8 cellular contexts compared by ENCODE assay signal in genomic region chr4:151117371-151117962, GRCh38. TPM values are rescaled to one million over a fixed set of nuclear protein-coding genes. Genes with fewer than 3 reads are reported as not detected.
A peak's percentile ranks its signal among the peaks of the same experiment; 100 is the strongest.
DNase-seq lines count a peak whose midpoint lies in the region; ATAC-seq lines count a peak whose summit lies in the region.

No MANE protein-coding gene starts in this region.

- H2BK5ac ChIP-seq in neuronal stem cell (ENCODE audit: low read length), result no peak overlapping the region

- peak; percentile 49 for ATAC-seq in GM19468 (IDR thresholded peaks at IDR 0.05; ENCODE audit: extremely low read depth, unreplicated experiment)
- ATAC-seq in HG03469 (IDR thresholded peaks at IDR 0.05; ENCODE audit: unreplicated experiment), result peak; percentile 86
- peak; percentile 49 to 64 for ATAC-seq in activated T-cell treated with anti-CD3 and anti-CD28 coated beads, Interleukin-2, amount 50 U/mL, for 4 hours

- H3K4me1 ChIP-seq in neuronal stem cell (ENCODE audit: control insufficient read depth in 2 of 2, insufficient read depth in 1 of 2, low read depth in 1 of 2, low read length in 2 of 2), result no peaks in the 10 kb centered on the region

- H2AK5ac ChIP-seq in neuronal stem cell (ENCODE audit: low read depth, low read length), result no peak overlapping the region

- H3K23ac ChIP-seq in neuronal stem cell (ENCODE audit: low read depth, low read length, poor library complexity), result no peak overlapping the region

- no peaks in the 10 kb centered on the region for H3K27me3 Mint-ChIP-seq in activated T-cell treated with anti-CD3 and anti-CD28 coated beads, Interleukin-2, amount 50 U/mL, for 4 hours (ENCODE audit: low read depth)

- no peak overlapping the region for H3K4me3 ChIP-seq in neuronal stem cell (ENCODE audit: low read length in 2 of 2)

- H3K79me1 ChIP-seq in neuronal stem cell (ENCODE audit: low read depth, low read length), result peaks cover 1% of the 10 kb centered on the region

- H3K14ac ChIP-seq in neuronal stem cell (ENCODE audit: low read length), result no peak overlapping the region

- H3K4ac ChIP-seq in neuronal stem cell (ENCODE audit: low read length), result no peak overlapping the region

- H3K36me3 ChIP-seq in neuronal stem cell (replicated peaks in 1 of 2; ENCODE audit: control insufficient read depth in 2 of 2, insufficient read depth in 2 of 2, low read length in 2 of 2), result peaks cover 0 to 67% of the 10 kb centered on the region in 2 donors

- peak; percentile 34 for DNase-seq in Daoy (ENCODE audit: low read depth)
- DNase-seq in NCI-H69 (lab: John Stamatoyannopoulos, UW), result peak; percentile 44
- peak; percentile 27 for DNase-seq in activated T-cell treated with anti-CD3 and anti-CD28 coated beads, Interleukin-2, amount 50 U/mL, for 4 hours
- peak; percentile 56 for DNase-seq in fibroblast of the conjunctiva (ENCODE audit: low read depth)
- peak; percentile 63 for DNase-seq in neuronal stem cell (ENCODE audit: low spot score)
- DNase-seq in GDM1 (lab: John Stamatoyannopoulos, UW), result no peak

- no peak overlapping the region for H3K4me3 Mint-ChIP-seq in activated T-cell treated with anti-CD3 and anti-CD28 coated beads, Interleukin-2, amount 50 U/mL, for 4 hours

- H2BK120ac ChIP-seq in neuronal stem cell (ENCODE audit: low read depth, low read length), result no peak overlapping the region

- H3K27me3 ChIP-seq in neuronal stem cell (ENCODE audit: control insufficient read depth in 3 of 3, insufficient read depth in 3 of 3, low read depth in 1 of 3, low read length in 3 of 3), result no peaks in the 10 kb centered on the region

- H3K4me1 Mint-ChIP-seq in activated T-cell treated with anti-CD3 and anti-CD28 coated beads, Interleukin-2, amount 50 U/mL, for 4 hours (ENCODE audit: low read depth), result peaks cover 3% of the 10 kb centered on the region

- no peak overlapping the region for H4K8ac ChIP-seq in neuronal stem cell (ENCODE audit: low read depth, low read length)

- no peak overlapping the region for H3K9ac ChIP-seq in neuronal stem cell (ENCODE audit: low read depth, low read length, poor library complexity)

- H3K27ac ChIP-seq in neuronal stem cell (replicated peaks; ENCODE audit: low read length), result no peak overlapping the region

- H2BK12ac ChIP-seq in neuronal stem cell (ENCODE audit: low read length), result no peak overlapping the region

- WGBS in neuronal stem cell (ENCODE audit: extremely low coverage in 2 of 2, insufficient read length in 2 of 2, insufficient replicate concordance in 1 of 2), 2 donors, result no CpG with 5 or more reads among the region's 14 CpGs

- H3K9me3 Mint-ChIP-seq in activated T-cell treated with anti-CD3 and anti-CD28 coated beads, Interleukin-2, amount 50 U/mL, for 4 hours, result no peaks in the 10 kb centered on the region

- no peak overlapping the region for H2BK15ac ChIP-seq in neuronal stem cell (ENCODE audit: low read length)

- no peak overlapping the region for H2AFZ ChIP-seq in neuronal stem cell (ENCODE audit: low read length)

- H4K91ac ChIP-seq in neuronal stem cell (ENCODE audit: low read depth, low read length, poor library complexity), result no peak overlapping the region

- no peak overlapping the region for H3K18ac ChIP-seq in neuronal stem cell (ENCODE audit: low read length)

- H3K36me3 Mint-ChIP-seq in activated T-cell treated with anti-CD3 and anti-CD28 coated beads, Interleukin-2, amount 50 U/mL, for 4 hours (ENCODE audit: insufficient read depth), result peaks cover 2% of the 10 kb centered on the region

- no peak overlapping the region for H3K4me2 ChIP-seq in neuronal stem cell (ENCODE audit: insufficient read depth, low read length, poor library complexity, severe bottlenecking)

- no peaks in the 10 kb centered on the region for H3K9me3 ChIP-seq in neuronal stem cell (replicated peaks in 1 of 2; ENCODE audit: control insufficient read depth in 2 of 2, insufficient read depth in 1 of 2, low read depth in 1 of 2, low read length in 2 of 2)

RNA-seq across cellular contexts. Expression of gene RPS3A, which starts 18.0 kb away (rescaled TPM):
- 3,063 and 3,525 TPM in 2 replicates for total RNA-seq in Daoy (2014; rRNA removed; shearing (Covaris generic))
- total RNA-seq in activated T-cell treated with anti-CD3 and anti-CD28 coated beads, Interleukin-2, amount 50 U/mL, for 4 hours, result 1,000 to 10,000 TPM; 2,226 to 2,409 (median 2,351) TPM
- 7,710 TPM for polyA plus RNA-seq in neuronal stem cell (2013, experiment 1 of 2)
- 7,461 TPM for polyA plus RNA-seq in neuronal stem cell (2013, experiment 2 of 2)
